Comparison of ENCODE assay signal across 13 cellular contexts in genomic region chr11:14335712-14336111, GRCh38. TPM values are rescaled to one million over a fixed set of nuclear protein-coding genes. Genes with fewer than 3 reads are reported as not detected.
DNase-seq lines count a peak whose midpoint lies in the region; ATAC-seq and TF ChIP-seq lines count a peak whose summit lies in the region.
"Had no signal": no experiment of that assay in that cellular context is flagged by ENCODE, and none has a peak within 500 bp of the region (broad histone marks: within the 10 kb centered on the region; RNA-seq: fewer than 3 reads in every experiment).

No MANE protein-coding gene starts in this region.

- peak overlapping the region; percentile 76 for H3K27ac Mint-ChIP-seq in activated naive CD4-positive, alpha-beta T cell treated with anti-CD3 and anti-CD28 coated beads for 36 hours
- H3K27ac Mint-ChIP-seq in activated B cell treated with CpG ODN at 0.5 μM for 24 hours: peak overlapping the region; percentile 62
- peak overlapping the region; percentile 56 for H3K27ac Mint-ChIP-seq in stimulated activated effector memory CD8-positive, alpha-beta T cell treated with anti-CD3 and anti-CD28 coated beads, Interleukin-12 subunit alpha, Interleukin-12 subunit beta, amount 100 ng/mL, for 72 hours

- H3K27me3 Mint-ChIP-seq in activated naive CD4-positive, alpha-beta T cell treated with anti-CD3 and anti-CD28 coated beads for 36 hours (ENCODE audit: low read depth): no peaks in the 10 kb centered on the region
- no peaks in the 10 kb centered on the region for H3K27me3 Mint-ChIP-seq in activated B cell treated with CpG ODN at 0.5 μM for 24 hours

- H3K9me3 Mint-ChIP-seq in activated naive CD4-positive, alpha-beta T cell treated with anti-CD3 and anti-CD28 coated beads for 36 hours: peaks cover 19% of the 10 kb centered on the region
- peaks cover 13% of the 10 kb centered on the region for H3K9me3 Mint-ChIP-seq in activated B cell treated with CpG ODN at 0.5 μM for 24 hours
- peaks cover 5% of the 10 kb centered on the region for H3K9me3 Mint-ChIP-seq in stimulated activated effector memory CD8-positive, alpha-beta T cell treated with anti-CD3 and anti-CD28 coated beads, Interleukin-12 subunit alpha, Interleukin-12 subunit beta, amount 100 ng/mL, for 72 hours

- H3K27ac ChIP-seq in epithelial cell of prostate: peak overlapping the region; percentile 98
- no peak overlapping the region for H3K27ac ChIP-seq in substantia nigra (ENCODE audit: low read depth, low read length, poor library complexity, severe bottlenecking)
- H3K27ac ChIP-seq: neutrophil, upper lobe of right lung had no signal

- CTCF ChIA-PET in activated naive CD4-positive, alpha-beta T cell treated with anti-CD3 and anti-CD28 coated beads for 36 hours (lab: Charles Lee): interaction anchor here (0.8 to 1.2 kb wide), 3 partner anchors 10 to 35 kb away, joined by 3 to 4 read pairs (median 4); no protein-coding TSS in a partner anchor
- CTCF ChIA-PET in activated B cell treated with CpG ODN at 0.5 μM for 24 hours (lab: Charles Lee): interaction anchor here (1.0 to 1.3 kb wide), 4 partner anchors 10 to 27 kb away, joined by 3 to 8 read pairs (median 4); no protein-coding TSS in a partner anchor

- no peak for DNase-seq in activated naive CD4-positive, alpha-beta T cell treated with anti-CD3 and anti-CD28 coated beads for 36 hours
- no peak for DNase-seq in activated naive CD4-positive, alpha-beta T cell treated with anti-CD3 and anti-CD28 coated beads, Interleukin-2, amount 50 U/mL, for 16 hours
- DNase-seq in activated B cell treated with CpG ODN at 0.5 μM for 24 hours: no peak
- no peak for DNase-seq in epithelial cell of prostate (ENCODE audit: low read depth, low spot score)
- no peak for DNase-seq in stimulated activated effector memory CD8-positive, alpha-beta T cell treated with anti-CD3 and anti-CD28 coated beads, Interleukin-12 subunit alpha, Interleukin-12 subunit beta, amount 100 ng/mL, for 72 hours (ENCODE audit: low spot score in 2 of 2)
- no peak for DNase-seq in substantia nigra (lab: John Stamatoyannopoulos, UW)
- no peak for DNase-seq in HUDEP-2 (lab: John Stamatoyannopoulos, UW; ENCODE audit: unreplicated experiment in 76 of 76)
- DNase-seq in middle frontal gyrus (ENCODE audit: extremely low spot score, low spot score): no peak
- DNase-seq: cerebellar nuclear complex, head of caudate nucleus, upper lobe of right lung had no signal

- peaks cover 50% of the 10 kb centered on the region for H3K4me1 Mint-ChIP-seq in activated naive CD4-positive, alpha-beta T cell treated with anti-CD3 and anti-CD28 coated beads for 36 hours (ENCODE audit: low read depth)
- H3K4me1 Mint-ChIP-seq in activated B cell treated with CpG ODN at 0.5 μM for 24 hours: peaks cover 82% of the 10 kb centered on the region
- H3K4me1 Mint-ChIP-seq in stimulated activated effector memory CD8-positive, alpha-beta T cell treated with anti-CD3 and anti-CD28 coated beads, Interleukin-12 subunit alpha, Interleukin-12 subunit beta, amount 100 ng/mL, for 72 hours: peaks cover 55% of the 10 kb centered on the region

- TF ChIP-seq CTCF in activated B cell treated with CpG ODN at 0.5 μM for 24 hours (IDR thresholded peaks at IDR 0.05): no peak

- H3K4me3 Mint-ChIP-seq in activated naive CD4-positive, alpha-beta T cell treated with anti-CD3 and anti-CD28 coated beads for 36 hours: peak overlapping the region; percentile 2
- peak overlapping the region; percentile 55 for H3K4me3 Mint-ChIP-seq in activated B cell treated with CpG ODN at 0.5 μM for 24 hours
- H3K4me3 Mint-ChIP-seq in stimulated activated effector memory CD8-positive, alpha-beta T cell treated with anti-CD3 and anti-CD28 coated beads, Interleukin-12 subunit alpha, Interleukin-12 subunit beta, amount 100 ng/mL, for 72 hours: peak overlapping the region; percentile 41

- POLR2A ChIA-PET in activated B cell treated with CpG ODN at 0.5 μM for 24 hours (lab: Charles Lee): interaction anchor here (0.7 to 1.6 kb wide), 2 partner anchors 8 to 22 kb away, joined by 3 to 4 read pairs; no protein-coding TSS in a partner anchor

- ATAC-seq in activated B cell treated with CpG ODN at 0.5 μM for 24 hours (ENCODE audit: low read depth): no peak
- no peak for ATAC-seq in stimulated activated effector memory CD8-positive, alpha-beta T cell treated with anti-CD3 and anti-CD28 coated beads, Interleukin-12 subunit alpha, Interleukin-12 subunit beta, amount 100 ng/mL, for 72 hours
- ATAC-seq: SK-N-SH treated with all-trans-retinoic acid at 6 μM for 48 hours, upper lobe of right lung had no signal

- intact Hi-C loops in activated naive CD4-positive, alpha-beta T cell treated with anti-CD3 and anti-CD28 coated beads for 36 hours (cut with micrococcal nuclease): loop anchor here (2.0 to 10.0 kb wide), 3 partner anchors 23 to 471 kb away; partner anchors contain the start of gene RRAS2
- intact Hi-C loops in activated B cell treated with CpG ODN at 0.5 μM for 24 hours (cut with micrococcal nuclease): no loop called here

- peaks cover 17% of the 10 kb centered on the region for H3K36me3 Mint-ChIP-seq in activated naive CD4-positive, alpha-beta T cell treated with anti-CD3 and anti-CD28 coated beads for 36 hours (ENCODE audit: low read depth)
- H3K36me3 Mint-ChIP-seq in activated B cell treated with CpG ODN at 0.5 μM for 24 hours (ENCODE audit: low read depth): peaks cover 25% of the 10 kb centered on the region
- peaks cover 9% of the 10 kb centered on the region for H3K36me3 Mint-ChIP-seq in stimulated activated effector memory CD8-positive, alpha-beta T cell treated with anti-CD3 and anti-CD28 coated beads, Interleukin-12 subunit alpha, Interleukin-12 subunit beta, amount 100 ng/mL, for 72 hours

RNA-seq across cellular contexts. Expression of gene RRAS2, which starts 23.3 kb away (rescaled TPM):
- 10 to 100 TPM; 36.6 to 36.8 TPM for total RNA-seq in activated naive CD4-positive, alpha-beta T cell treated with anti-CD3 and anti-CD28 coated beads for 36 hours
- total RNA-seq in activated B cell treated with CpG ODN at 0.5 μM for 24 hours: 97.7 and 106 TPM in 2 replicates

Comparison
In these comparisons a context has a peak if more than half of its experiments do, and no peak if none do; other contexts are left out.
1. H3K4me3 Mint-ChIP-seq: peak in every context shown above with its lines; median percentile 55 in activated B cell treated with CpG ODN at 0.5 μM for 24 hours; 41 in stimulated activated effector memory CD8-positive, alpha-beta T cell treated with anti-CD3 and anti-CD28 coated beads, Interleukin-12 subunit alpha, Interleukin-12 subunit beta, amount 100 ng/mL, for 72 hours; 2 in activated naive CD4-positive, alpha-beta T cell treated with anti-CD3 and anti-CD28 coated beads for 36 hours.